Comparison of ENCODE assay signal across 8 cellular contexts in the genomic region with DNA sequence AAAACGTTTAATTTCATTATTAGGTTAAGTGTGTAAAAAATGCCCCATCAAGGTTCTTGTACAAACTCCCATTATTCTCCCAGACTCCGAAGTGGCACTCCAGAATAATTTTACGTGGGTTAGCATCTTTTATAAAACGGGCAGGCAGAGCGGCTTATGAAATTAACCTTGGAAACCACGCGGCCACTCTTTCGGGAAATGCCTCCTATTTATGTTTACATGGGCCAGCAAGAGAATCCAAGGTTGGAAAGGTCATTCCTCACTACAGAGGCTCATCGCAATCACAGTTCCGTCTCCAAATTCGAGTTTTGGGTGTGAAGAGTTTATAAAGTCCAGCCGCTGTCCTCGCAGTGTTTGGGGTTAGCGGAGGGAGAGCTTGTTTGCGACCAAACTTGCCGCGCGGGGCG. TPM values are rescaled to one million over a fixed set of nuclear protein-coding genes. Genes with fewer than 3 reads are reported as not detected.
DNase-seq lines count a peak whose midpoint lies in the region; ATAC-seq and TF ChIP-seq lines count a peak whose summit lies in the region.

No MANE protein-coding gene starts in this region.

- intact Hi-C loops in CD8-positive, alpha-beta T cell (cut with DNase I, micrococcal nuclease): loop anchor here (2.0 to 10.0 kb wide), 7 partner anchors 33 to 1747 kb away; a partner anchor contains a TSS
- intact Hi-C loops in dendritic cell treated with granulocyte-macrophage colony-stimulating factor and Interleukin-4, amounts not matched to agents 40 ng/mL and 50 ng/mL, for 4 days (cut with micrococcal nuclease): loop anchor here (2.0 to 5.0 kb wide), 3 partner anchors 33 to 327 kb away; a partner anchor contains a TSS

- H3K9me3 ChIP-seq in CD8-positive, alpha-beta T cell (ENCODE audit: low read length): no peaks in the 10 kb centered on the region
- no peaks in the 10 kb centered on the region for H3K9me3 ChIP-seq in MG63
- no peaks in the 10 kb centered on the region for H3K9me3 ChIP-seq in neuron (ENCODE audit: low read length)

- TF ChIP-seq CTCF in CD8-positive, alpha-beta T cell (IDR thresholded peaks at IDR 0.05): no peak
- TF ChIP-seq CTCF in GM13976 (IDR thresholded peaks at IDR 0.05; ENCODE audit: borderline replicate concordance, control extremely low read depth, extremely low read depth, insufficient read depth, missing control alignments): no peak

- H3K36me3 Mint-ChIP-seq in CD8-positive, alpha-beta T cell: no peaks in the 10 kb centered on the region
- peaks cover 9% of the 10 kb centered on the region for H3K36me3 Mint-ChIP-seq in dendritic cell treated with granulocyte-macrophage colony-stimulating factor and Interleukin-4, amounts not matched to agents 40 ng/mL and 50 ng/mL, for 4 days (ENCODE audit: low read depth)

- H3K4me1 Mint-ChIP-seq in CD8-positive, alpha-beta T cell (ENCODE audit: low read depth): peaks cover 11% of the 10 kb centered on the region
- peaks cover 42% of the 10 kb centered on the region for H3K4me1 Mint-ChIP-seq in dendritic cell treated with granulocyte-macrophage colony-stimulating factor and Interleukin-4, amounts not matched to agents 40 ng/mL and 50 ng/mL, for 4 days (ENCODE audit: low read depth)

- in situ Hi-C loops in GM13976 (cut with MboI; ENCODE audit: low sequenced_read_pairs, unreplicated experiment): no loop called here

- H3K4me3 Mint-ChIP-seq in CD8-positive, alpha-beta T cell: peak overlapping the region; percentile 85
- peak overlapping the region; percentile 86 for H3K4me3 Mint-ChIP-seq in dendritic cell treated with granulocyte-macrophage colony-stimulating factor and Interleukin-4, amounts not matched to agents 40 ng/mL and 50 ng/mL, for 4 days

- H3K36me3 ChIP-seq in CD8-positive, alpha-beta T cell (ENCODE audit: insufficient read depth, low read length): no peaks in the 10 kb centered on the region
- H3K36me3 ChIP-seq in MG63 (no peaks in the 10 kb centered on the region; the same call in 1 of the 2 replicates), neuron (ENCODE audit: insufficient read depth, low read length) (peaks cover 2% of the 10 kb centered on the region)

- ATAC-seq in CD8-positive, alpha-beta T cell: no peak
- ATAC-seq in GM18505 (IDR thresholded peaks at IDR 0.05; ENCODE audit: unreplicated experiment): no peak

- peak overlapping the region; percentile 68 for H3K4me3 ChIP-seq in CD8-positive, alpha-beta T cell (ENCODE audit: low read depth, low read length)
- peak overlapping the region; percentile 54 for H3K4me3 ChIP-seq in MG63
- H3K4me3 ChIP-seq in neuron (ENCODE audit: low read length): peak overlapping the region; percentile 79

- CTCF ChIA-PET in CD8-positive, alpha-beta T cell (lab: Charles Lee): interaction anchor here (0.9 to 3.2 kb wide), 2 partner anchors 16 to 42 kb away, joined by 3 to 17 read pairs; no protein-coding TSS in a partner anchor

- H3K27me3 ChIP-seq in CD8-positive, alpha-beta T cell (ENCODE audit: insufficient read depth, low read length): no peaks in the 10 kb centered on the region
- H3K27me3 ChIP-seq in MG63 (no peaks in the 10 kb centered on the region), neuron (ENCODE audit: insufficient read depth, low read length) (no peaks in the 10 kb centered on the region)

- POLR2A ChIA-PET in CD8-positive, alpha-beta T cell (lab: Charles Lee): interaction anchor here (0.7 to 1.3 kb wide), 5 partner anchors 15 to 130 kb away, joined by 3 to 5 read pairs (median 4); no protein-coding TSS in a partner anchor

- H3K27ac ChIP-seq in CD8-positive, alpha-beta T cell (ENCODE audit: low read depth, low read length): no peak overlapping the region

- H2AFZ ChIP-seq in neuron (ENCODE audit: low read depth, low read length): peak overlapping the region; percentile 94

- peak overlapping the region; percentile 52 for H3K27ac Mint-ChIP-seq in CD8-positive, alpha-beta T cell
- peak overlapping the region; percentile 86 for H3K27ac Mint-ChIP-seq in dendritic cell treated with granulocyte-macrophage colony-stimulating factor and Interleukin-4, amounts not matched to agents 40 ng/mL and 50 ng/mL, for 4 days

- TF ChIP-seq POLR2A in GM18505 (IDR thresholded peaks at IDR 0.05; ENCODE audit: borderline replicate concordance, extremely low read depth, insufficient read depth, insufficient read length): no peak

- H3K9me3 Mint-ChIP-seq in CD8-positive, alpha-beta T cell: no peaks in the 10 kb centered on the region
- no peaks in the 10 kb centered on the region for H3K9me3 Mint-ChIP-seq in dendritic cell treated with granulocyte-macrophage colony-stimulating factor and Interleukin-4, amounts not matched to agents 40 ng/mL and 50 ng/mL, for 4 days

- DNase-seq in CD8-positive, alpha-beta T cell: no peak
- DNase-seq in MG63: no peak
- DNase-seq in GM13976 (ENCODE audit: low spot score): no peak
- no peak for DNase-seq in SKM-1 (lab: John Stamatoyannopoulos, UW; ENCODE audit: unreplicated experiment)
- DNase-seq in HCEC 1CT: no peak

- no peaks in the 10 kb centered on the region for H3K4me1 ChIP-seq in CD8-positive, alpha-beta T cell (ENCODE audit: insufficient read depth, low read length)
- H3K4me1 ChIP-seq in neuron (ENCODE audit: insufficient read depth, low read length): peaks cover 17% of the 10 kb centered on the region

- no peaks in the 10 kb centered on the region for H3K27me3 Mint-ChIP-seq in CD8-positive, alpha-beta T cell (ENCODE audit: low read depth)
- H3K27me3 Mint-ChIP-seq in dendritic cell treated with granulocyte-macrophage colony-stimulating factor and Interleukin-4, amounts not matched to agents 40 ng/mL and 50 ng/mL, for 4 days: no peaks in the 10 kb centered on the region

RNA-seq across cellular contexts. Expression of a gene that starts 1.2 kb away (rescaled TPM):
- total RNA-seq in CD8-positive, alpha-beta T cell: 1 to 10 TPM; 1.0 to 1.1 TPM
- 70.0 and 90.8 TPM in 2 replicates for total RNA-seq in MG63 (2014; rRNA removed; shearing (Covaris generic); ENCODE audit: low replicate concordance)

Comparison
In these comparisons a context has a peak if more than half of its experiments do, and no peak if none do; other contexts are left out.
1. RNA of a gene that starts 1.2 kb away (total RNA-seq): 70.0 to 90.8 TPM in MG63; 1.0 to 1.1 TPM in CD8-positive, alpha-beta T cell; every median in the first group is over 10 times any median in the second.
2. Peak in every context shown above with its lines, with median percentiles within 50 percentile points of each other: H3K4me3 ChIP-seq.